Comparison of ENCODE assay signal across 11 cellular contexts in genomic region chr17:68461589-68461988, GRCh38. TPM values are rescaled to one million over a fixed set of nuclear protein-coding genes. Genes with fewer than 3 reads are reported as not detected.
A peak's percentile ranks its signal among the peaks of the same experiment; 100 is the strongest.
DNase-seq lines count a peak whose midpoint lies in the region; ATAC-seq and TF ChIP-seq lines count a peak whose summit lies in the region.
"Had no signal": no experiment of that assay in that cellular context is flagged by ENCODE, and none has a peak within 500 bp of the region (broad histone marks: within the 10 kb centered on the region; RNA-seq: fewer than 3 reads in every experiment).

No MANE protein-coding gene starts in this region.

- DNase-seq in cardiac muscle cell (ENCODE audit: low read depth in 1 of 2, low spot score in 1 of 2) (no peak), cardiac septum (ENCODE audit: low spot score) (no peak), SW480 (ENCODE audit: low spot score) (peak; percentile 20), thyroid gland (no peak)
- no peak for DNase-seq in effector memory CD8-positive, alpha-beta T cell
- DNase-seq: head of caudate nucleus had no signal

- no peaks in the 10 kb centered on the region for H3K27me3 ChIP-seq in cardiac muscle cell
- no peaks in the 10 kb centered on the region for H3K27me3 ChIP-seq in thyroid gland
- H3K27me3 ChIP-seq: SJCRH30, suprapubic skin had no signal

- no peak for TF ChIP-seq POLR2A in thyroid gland (IDR thresholded peaks at IDR 0.05)

- H3K9me3 Mint-ChIP-seq in effector memory CD8-positive, alpha-beta T cell, result no peaks in the 10 kb centered on the region
- no peaks in the 10 kb centered on the region for H3K9me3 Mint-ChIP-seq in stimulated activated memory B cell treated with anti-CD40 and anti-IgM and Interleukin-4, amounts not matched to agents 10 μg/mL and 1 μg/mL and 100 μg/mL, for 72 hours

- H3K4me1 ChIP-seq in cardiac muscle cell (ENCODE audit: low read depth), result peaks cover 31% of the 10 kb centered on the region
- H3K4me1 ChIP-seq in thyroid gland, result peaks cover 24 to 35% of the 10 kb centered on the region in 2 donors

- TF ChIP-seq CTCF in cardiac muscle cell (IDR thresholded peaks at IDR 0.05; ENCODE audit: low read depth, low read length) (no peak), thyroid gland (IDR thresholded peaks at IDR 0.05) (no peak)

- H3K27ac Mint-ChIP-seq in effector memory CD8-positive, alpha-beta T cell, result peak overlapping the region; percentile 12 to 95
- no peak overlapping the region for H3K27ac Mint-ChIP-seq in stimulated activated memory B cell treated with anti-CD40 and anti-IgM and Interleukin-4, amounts not matched to agents 10 μg/mL and 1 μg/mL and 100 μg/mL, for 72 hours

- H3K36me3 ChIP-seq in cardiac muscle cell (no peaks in the 10 kb centered on the region), thyroid gland (no peaks in the 10 kb centered on the region)
- H3K36me3 ChIP-seq: SJCRH30, suprapubic skin had no signal

- peak overlapping the region; percentile 3 for H3K27ac ChIP-seq in cardiac muscle cell
- H3K27ac ChIP-seq in thyroid gland, result peak overlapping the region; percentile 75 to 83 (median 75)
- H3K27ac ChIP-seq: SJCRH30, suprapubic skin had no signal

- H3K4me3 ChIP-seq in cardiac muscle cell (no peak overlapping the region), thyroid gland (replicated peaks in 1 of 3) (no peak overlapping the region)
- H3K4me3 ChIP-seq: SJCRH30, suprapubic skin had no signal

- WGBS in thyroid gland, 2 donors, result 39 to 63% methylated on average over 5 of the region's 5 CpGs

- peak overlapping the region; percentile 49 to 90 for H3K4me3 Mint-ChIP-seq in effector memory CD8-positive, alpha-beta T cell
- H3K4me3 Mint-ChIP-seq in stimulated activated memory B cell treated with anti-CD40 and anti-IgM and Interleukin-4, amounts not matched to agents 10 μg/mL and 1 μg/mL and 100 μg/mL, for 72 hours, result no peak overlapping the region

- H3K9me3 ChIP-seq in cardiac muscle cell (ENCODE audit: low read depth) (no peaks in the 10 kb centered on the region), thyroid gland (no peaks in the 10 kb centered on the region)
- H3K9me3 ChIP-seq: SJCRH30, suprapubic skin had no signal

- peaks cover 4% of the 10 kb centered on the region for H3K36me3 Mint-ChIP-seq in effector memory CD8-positive, alpha-beta T cell (ENCODE audit: insufficient read depth)
- H3K36me3 Mint-ChIP-seq in stimulated activated memory B cell treated with anti-CD40 and anti-IgM and Interleukin-4, amounts not matched to agents 10 μg/mL and 1 μg/mL and 100 μg/mL, for 72 hours, result no peaks in the 10 kb centered on the region

- intact Hi-C loops in cardiac septum (cut with DNase I), result loop anchor here (5.0 kb wide), 3 partner anchors 259 to 499 kb away; no protein-coding TSS in a partner anchor
- intact Hi-C loops in thyroid gland (cut with DNase I), result loop anchor here (5.0 kb wide), 1 partner anchor 199 kb away; no protein-coding TSS in a partner anchor

- peaks cover 49 to 58% of the 10 kb centered on the region in 2 donors for H3K4me1 Mint-ChIP-seq in effector memory CD8-positive, alpha-beta T cell (ENCODE audit: low read depth in 2 of 2)
- peaks cover 28% of the 10 kb centered on the region for H3K4me1 Mint-ChIP-seq in stimulated activated memory B cell treated with anti-CD40 and anti-IgM and Interleukin-4, amounts not matched to agents 10 μg/mL and 1 μg/mL and 100 μg/mL, for 72 hours

- no peaks in the 10 kb centered on the region for H3K27me3 Mint-ChIP-seq in effector memory CD8-positive, alpha-beta T cell
- no peaks in the 10 kb centered on the region for H3K27me3 Mint-ChIP-seq in stimulated activated memory B cell treated with anti-CD40 and anti-IgM and Interleukin-4, amounts not matched to agents 10 μg/mL and 1 μg/mL and 100 μg/mL, for 72 hours

- ATAC-seq in effector memory CD8-positive, alpha-beta T cell (replicated peaks), result no peak
- ATAC-seq in stimulated activated memory B cell treated with anti-CD40 and anti-IgM and Interleukin-4, amounts not matched to agents 10 μg/mL and 1 μg/mL and 100 μg/mL, for 72 hours, result no peak
- no peak for ATAC-seq in HG03571 (IDR thresholded peaks at IDR 0.05; ENCODE audit: unreplicated experiment)
- ATAC-seq in GM21786 (IDR thresholded peaks at IDR 0.05; ENCODE audit: unreplicated experiment), result no peak

RNA-seq across cellular contexts. Expression of gene WIPI1, which starts 4.3 kb away (rescaled TPM):
- total RNA-seq in cardiac muscle cell (39.8 and 76.7 TPM in 2 replicates), cardiac septum (148 TPM), thyroid gland (10 to 100 TPM; 50.0 to 89.8 (median 78.4) TPM)
- polyA plus RNA-seq in cardiac muscle cell, result 57.5 and 72.5 TPM in 2 replicates

RNA-seq across cellular contexts. Expression of gene PRKAR1A, which starts 50.6 kb away (rescaled TPM):
- 458 and 473 TPM in 2 replicates for total RNA-seq in cardiac muscle cell
- 301 and 323 TPM in 2 replicates for polyA plus RNA-seq in cardiac muscle cell
- 967 TPM for total RNA-seq in cardiac septum
- total RNA-seq in thyroid gland, result 100 to 1,000 TPM; 367 to 431 (median 417) TPM
